Comparison of ENCODE assay signal across 8 cellular contexts in genomic region chr2:176129825-176130152, GRCh38. TPM values are rescaled to one million over a fixed set of nuclear protein-coding genes. Genes with fewer than 3 reads are reported as not detected.
A peak's percentile ranks its signal among the peaks of the same experiment; 100 is the strongest.
DNase-seq lines count a peak whose midpoint lies in the region; ATAC-seq and TF ChIP-seq lines count a peak whose summit lies in the region.

No MANE protein-coding gene starts in this region.

- ATAC-seq in effector memory CD8-positive, alpha-beta T cell (replicated peaks) = peak; percentile 3
- ATAC-seq in HG03432 (IDR thresholded peaks at IDR 0.05; ENCODE audit: unreplicated experiment) = no peak
- no peak for ATAC-seq in GM21786 (IDR thresholded peaks at IDR 0.05; ENCODE audit: unreplicated experiment)
- no peak for ATAC-seq in GM18520 (IDR thresholded peaks at IDR 0.05; ENCODE audit: unreplicated experiment)

- peaks cover 3% of the 10 kb centered on the region for H3F3A ChIP-seq in neural progenitor cell (ENCODE audit: low read depth)

- no peaks in the 10 kb centered on the region for H3K9me3 ChIP-seq in neural progenitor cell (ENCODE audit: low read depth)

- peaks cover 100% of the 10 kb centered on the region for H3K27me3 ChIP-seq in neural progenitor cell

- H3K27ac Mint-ChIP-seq in effector memory CD8-positive, alpha-beta T cell = no peak overlapping the region
- no peak overlapping the region for H3K27ac Mint-ChIP-seq in neural progenitor cell

- H3K4me1 Mint-ChIP-seq in effector memory CD8-positive, alpha-beta T cell (ENCODE audit: low read depth in 2 of 2) = peaks cover 13 to 19% of the 10 kb centered on the region in 2 donors
- H3K4me1 Mint-ChIP-seq in neural progenitor cell = peaks cover 12% of the 10 kb centered on the region

- peaks cover 90% of the 10 kb centered on the region for H4K20me1 ChIP-seq in neural progenitor cell (ENCODE audit: low read depth)

- H3K4me1 ChIP-seq in neural progenitor cell = peaks cover 3% of the 10 kb centered on the region

- H3K27ac ChIP-seq in neural progenitor cell = no peak overlapping the region

- no peak overlapping the region for H3K9ac ChIP-seq in neural progenitor cell

- H3K4me3 Mint-ChIP-seq in effector memory CD8-positive, alpha-beta T cell = peak overlapping the region in 1 of 2 donors; percentile 40
- H3K4me3 Mint-ChIP-seq in neural progenitor cell = peak overlapping the region; percentile 76

- no peak for DNase-seq in AG09309 (ENCODE audit: low read depth)
- DNase-seq in LoVo (ENCODE audit: low spot score) = peak; percentile 50
- no peak for DNase-seq in effector memory CD8-positive, alpha-beta T cell
- DNase-seq in neural progenitor cell (ENCODE audit: low spot score) = no peak
- no peak for DNase-seq in COLO829 (ENCODE audit: low spot score)

- TF ChIP-seq CTCF in AG09309 (IDR thresholded peaks at IDR 0.05; ENCODE audit: control insufficient read depth, insufficient read depth, low read depth, low read length, missing control alignments) (no peak), neural progenitor cell (IDR thresholded peaks at IDR 0.05) (no peak)

- peak overlapping the region; percentile 58 for H3K4me3 ChIP-seq in AG09309 (ENCODE audit: control insufficient read depth, low read depth, low read length)
- peak overlapping the region; percentile 39 for H3K4me3 ChIP-seq in neural progenitor cell

- H2AFZ ChIP-seq in neural progenitor cell (replicated peaks) = no peak overlapping the region

- peaks cover 49% of the 10 kb centered on the region for H3K36me3 Mint-ChIP-seq in effector memory CD8-positive, alpha-beta T cell (ENCODE audit: insufficient read depth)
- H3K36me3 Mint-ChIP-seq in neural progenitor cell = no peaks in the 10 kb centered on the region

- H3K4me2 ChIP-seq in neural progenitor cell = peak overlapping the region; percentile 69

- no peaks in the 10 kb centered on the region for H3K79me2 ChIP-seq in neural progenitor cell (ENCODE audit: low read depth)

- no peaks in the 10 kb centered on the region for H3K9me3 Mint-ChIP-seq in effector memory CD8-positive, alpha-beta T cell
- H3K9me3 Mint-ChIP-seq in neural progenitor cell = peaks cover 8% of the 10 kb centered on the region

- peaks cover 86 to 89% of the 10 kb centered on the region in 2 donors for H3K27me3 Mint-ChIP-seq in effector memory CD8-positive, alpha-beta T cell
- H3K27me3 Mint-ChIP-seq in neural progenitor cell (ENCODE audit: insufficient read depth, low read depth) = peaks cover 90% of the 10 kb centered on the region

- H3K36me3 ChIP-seq in neural progenitor cell = no peaks in the 10 kb centered on the region

RNA-seq across cellular contexts. Expression of gene HOXD8, which starts 0.3 kb away (rescaled TPM):
- total RNA-seq in neural progenitor cell (ENCODE audit: low replicate concordance) = not detected in 2 replicates

RNA-seq across cellular contexts. Expression of gene HOXD9, which starts 7.3 kb away (rescaled TPM):
- not detected in 2 replicates for total RNA-seq in neural progenitor cell (ENCODE audit: low replicate concordance)

RNA-seq across cellular contexts. Expression of gene HOXD10, which starts 13.2 kb away (rescaled TPM):
- total RNA-seq in neural progenitor cell (ENCODE audit: low replicate concordance) = not detected in 2 replicates

RNA-seq across cellular contexts. Expression of gene HOXD4, which starts 21.6 kb away (rescaled TPM):
- total RNA-seq in neural progenitor cell (ENCODE audit: low replicate concordance) = not detected in 2 replicates

RNA-seq across cellular contexts. Expression of gene HOXD11, which starts 22.7 kb away (rescaled TPM):
- not detected in 2 replicates for total RNA-seq in neural progenitor cell (ENCODE audit: low replicate concordance)
